ENCODE assay signal across 25 cellular contexts in genomic region chr2:19111297-19111696, GRCh38.
"Had no signal": no experiment of that assay in that cellular context is flagged by ENCODE, and none has a peak within 500 bp of the region (broad histone marks: within the 10 kb centered on the region; RNA-seq: fewer than 3 reads in every experiment).

No MANE protein-coding gene starts in this region.

- DNase-seq: effector memory CD4-positive, alpha-beta T cell; head of caudate nucleus; kidney; left cardiac atrium; left ventricle myocardium inferior; lower lobe of right lung; mesenchymal stem cell; naive B cell; occipital lobe; pancreas; stimulated activated CD4-positive, alpha-beta T cell treated with anti-CD3 and anti-CD28 coated beads, Interleukin-2, amount 100 ng/mL, for 24 hours; stimulated activated CD4-positive, alpha-beta T cell treated with anti-CD3 and anti-CD28 coated beads, Interleukin-4, amount 100 ng/mL, for 4 hours; stimulated activated naive B cell treated with anti-CD40 and anti-IgM and Interleukin-4, amounts not matched to agents 10 μg/mL and 1 μg/mL and 100 μg/mL, for 72 hours; stimulated activated naive CD8-positive, alpha-beta T cell treated with anti-CD3 and anti-CD28 coated beads, Interleukin-15, amount 100 ng/mL, for 72 hours; testis; upper lobe of right lung had no signal

- ATAC-seq: gastroesophageal sphincter; left cardiac atrium; lower lobe of right lung; pancreas; sciatic nerve; stimulated activated naive B cell treated with anti-CD40 and anti-IgM and Interleukin-4, amounts not matched to agents 10 μg/mL and 1 μg/mL and 100 μg/mL, for 72 hours; stimulated activated naive CD8-positive, alpha-beta T cell treated with anti-CD3 and anti-CD28 coated beads, Interleukin-15, amount 100 ng/mL, for 72 hours; upper lobe of right lung had no signal

- H3K9me3 ChIP-seq: esophagus muscularis mucosa, gastroesophageal sphincter, left ventricle myocardium inferior, lower lobe of right lung, pancreas, prostate gland, testis, tibial nerve, upper lobe of right lung had no signal

- H3K79me2 ChIP-seq: hepatocyte had no signal

- H3K27me3 ChIP-seq: esophagus muscularis mucosa, gastroesophageal sphincter, hepatocyte, pancreas, testis, tibial nerve, upper lobe of right lung had no signal

- H3K4me3 ChIP-seq: esophagus muscularis mucosa, gastroesophageal sphincter, hepatocyte, left ventricle myocardium inferior, lower lobe of right lung, pancreas, prostate gland, skin epidermis, testis, tibial nerve, upper lobe of right lung had no signal

- H3K27ac ChIP-seq: epithelial cell of prostate, esophagus muscularis mucosa, gastroesophageal sphincter, hepatocyte, left ventricle myocardium inferior, lower lobe of right lung, pancreas, prostate gland, skin epidermis, testis, tibial nerve, upper lobe of right lung had no signal

- H3K4me2 ChIP-seq: hepatocyte had no signal

- H3K36me3 ChIP-seq: esophagus muscularis mucosa, gastroesophageal sphincter, left ventricle myocardium inferior, lower lobe of right lung, pancreas, prostate gland, tibial nerve, upper lobe of right lung had no signal

- FAIRE-seq: endometrium, kidney, pancreas had no signal

- H3K4me1 ChIP-seq: left ventricle myocardium inferior, lower lobe of right lung, pancreas, prostate gland, tibial nerve, upper lobe of right lung had no signal

- H2AFZ ChIP-seq: hepatocyte had no signal
